ENCODE assay signal across 9 cellular contexts in the genomic region with DNA sequence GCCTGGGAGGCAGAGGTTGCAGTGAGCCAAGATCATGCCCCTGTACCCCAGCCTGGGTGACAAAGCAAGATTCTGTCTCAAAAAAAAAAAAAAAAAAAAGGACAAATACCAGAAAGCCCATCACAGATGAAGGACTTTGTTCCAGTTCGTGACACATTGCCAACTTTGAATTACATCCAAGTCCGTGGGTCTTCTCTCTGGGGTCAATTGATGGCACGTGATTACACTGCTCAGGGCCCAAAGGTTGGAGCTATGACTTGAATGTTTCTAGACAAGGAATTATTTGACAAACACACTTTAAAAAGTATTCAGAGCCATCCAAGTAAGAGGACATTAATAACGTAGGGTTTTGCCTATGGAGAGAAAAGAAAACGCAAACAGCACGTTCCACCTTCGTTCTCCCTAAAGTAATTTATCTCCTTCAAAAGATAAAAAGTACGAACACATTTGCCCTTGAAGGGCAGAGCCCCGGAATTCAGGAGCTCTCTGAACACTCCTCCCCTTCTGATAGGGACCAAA. TPM values are rescaled to one million over a fixed set of nuclear protein-coding genes. Genes with fewer than 3 reads are reported as not detected.
DNase-seq lines count a peak whose midpoint lies in the region; ATAC-seq, FAIRE-seq and TF ChIP-seq lines count a peak whose summit lies in the region.
"Had no signal": no experiment of that assay in that cellular context is flagged by ENCODE, and none has a peak within 500 bp of the region (broad histone marks: within the 10 kb centered on the region; RNA-seq: fewer than 3 reads in every experiment).

No MANE protein-coding gene starts in this region.

- no peaks in the 10 kb centered on the region for H3K27me3 ChIP-seq in left ventricle myocardium inferior (ENCODE audit: low read depth)
- H3K27me3 ChIP-seq in bronchial epithelial cell (ENCODE audit: control insufficient read depth, insufficient read depth, low read length), result no peaks in the 10 kb centered on the region
- no peaks in the 10 kb centered on the region for H3K27me3 ChIP-seq in lung (ENCODE audit: control insufficient read depth, insufficient read depth)

- intact Hi-C loops in left ventricle myocardium inferior (cut with micrococcal nuclease) (no loop called here), left ventricle myocardium superior (cut with micrococcal nuclease) (loop anchor here (10.0 kb wide), 1 partner anchor 53 kb away; no protein-coding TSS in a partner anchor)

- TF ChIP-seq CTCF in left ventricle myocardium inferior (IDR thresholded peaks at IDR 0.05; ENCODE audit: borderline replicate concordance), result no peak
- TF ChIP-seq CTCF in bronchial epithelial cell (IDR thresholded peaks at IDR 0.05; ENCODE audit: insufficient read depth, low read length, severe bottlenecking), result no peak
- no peak for TF ChIP-seq CTCF in lung (IDR thresholded peaks at IDR 0.05; ENCODE audit: control extremely low read depth, extremely low read depth)

- 3 to 5% methylated on average over 9 of the region's 9 CpGs for WGBS in lung, 2 donors
- 10% methylated on average over 9 of the region's 9 CpGs for WGBS in urinary bladder

- DNase-seq in left ventricle myocardium inferior, result no peak
- no peak for DNase-seq in left ventricle myocardium superior
- DNase-seq in bronchial epithelial cell (ENCODE audit: low read depth), result peak; percentile 17
- no peak for DNase-seq in lung (ENCODE audit: low spot score)
- DNase-seq in NCI-H1417 treated with DMSO at 0.1 percent for 48 hours (lab: John Stamatoyannopoulos, UW), result no peak
- DNase-seq: GDM1 had no signal

- no peak for FAIRE-seq in bronchial epithelial cell (lab: Jason Lieb, UNC)

- ATAC-seq in left ventricle myocardium superior (no peak), lung (ENCODE audit: insufficient read depth, low FRiP score) (no peak), GM19463 (IDR thresholded peaks at IDR 0.05; ENCODE audit: unreplicated experiment) (no peak), GM21423 (IDR thresholded peaks at IDR 0.05; ENCODE audit: unreplicated experiment) (no peak)

- H3K27ac ChIP-seq in left ventricle myocardium inferior (replicated peaks) (peak overlapping the region; percentile 92), lung (ENCODE audit: low read depth in 1 of 2, low read length in 1 of 2) (peak overlapping the region; percentile 76 to 96), urinary bladder (ENCODE audit: low read depth) (no peak overlapping the region)

- H3K4me1 ChIP-seq in left ventricle myocardium inferior (peaks cover 47% of the 10 kb centered on the region), lung (ENCODE audit: control insufficient read depth in 2 of 2, insufficient read depth in 2 of 2, low read length in 2 of 2) (peaks cover 0 to 9% of the 10 kb centered on the region in 2 donors), urinary bladder (ENCODE audit: insufficient read depth) (no peaks in the 10 kb centered on the region)

- H3K36me3 ChIP-seq in left ventricle myocardium inferior, result no peaks in the 10 kb centered on the region
- no peaks in the 10 kb centered on the region for H3K36me3 ChIP-seq in bronchial epithelial cell (ENCODE audit: control insufficient read depth, insufficient read depth, low read length)
- H3K36me3 ChIP-seq in lung (ENCODE audit: control insufficient read depth in 2 of 2, insufficient read depth in 2 of 2, low read length in 2 of 2), result no peaks in the 10 kb centered on the region
- no peaks in the 10 kb centered on the region for H3K36me3 ChIP-seq in urinary bladder (ENCODE audit: insufficient read depth)

- H3K9me3 ChIP-seq in left ventricle myocardium inferior (replicated peaks), result no peaks in the 10 kb centered on the region
- no peaks in the 10 kb centered on the region for H3K9me3 ChIP-seq in lung (ENCODE audit: control insufficient read depth in 2 of 2, insufficient read depth in 1 of 2, low read length in 1 of 2)

- peak overlapping the region; percentile 85 for H3K4me3 ChIP-seq in left ventricle myocardium inferior
- peak overlapping the region; percentile 88 for H3K4me3 ChIP-seq in bronchial epithelial cell (ENCODE audit: low read depth, low read length)
- no peak overlapping the region for H3K4me3 ChIP-seq in lung
- H3K4me3 ChIP-seq in urinary bladder (ENCODE audit: low read depth, low read length), result peak overlapping the region; percentile 65

RNA-seq across cellular contexts. Expression of gene ST3GAL6, which starts 31.4 kb away (rescaled TPM):
- total RNA-seq in left ventricle myocardium inferior, result 52.5 TPM
- total RNA-seq in left ventricle myocardium superior, result 27.0 TPM
- total RNA-seq in bronchial epithelial cell, result 2.9 and 5.4 TPM in 2 replicates
- 10 to 100 TPM; 18.5 to 21.7 TPM for total RNA-seq in lung
- polyA plus RNA-seq in lung, result 10 to 100 TPM; 13.6 to 22.9 TPM
- 16.7 TPM for total RNA-seq in urinary bladder
- 3.1 TPM for polyA plus RNA-seq in urinary bladder
